ENCODE assay signal across 8 cellular contexts in the genomic region with DNA sequence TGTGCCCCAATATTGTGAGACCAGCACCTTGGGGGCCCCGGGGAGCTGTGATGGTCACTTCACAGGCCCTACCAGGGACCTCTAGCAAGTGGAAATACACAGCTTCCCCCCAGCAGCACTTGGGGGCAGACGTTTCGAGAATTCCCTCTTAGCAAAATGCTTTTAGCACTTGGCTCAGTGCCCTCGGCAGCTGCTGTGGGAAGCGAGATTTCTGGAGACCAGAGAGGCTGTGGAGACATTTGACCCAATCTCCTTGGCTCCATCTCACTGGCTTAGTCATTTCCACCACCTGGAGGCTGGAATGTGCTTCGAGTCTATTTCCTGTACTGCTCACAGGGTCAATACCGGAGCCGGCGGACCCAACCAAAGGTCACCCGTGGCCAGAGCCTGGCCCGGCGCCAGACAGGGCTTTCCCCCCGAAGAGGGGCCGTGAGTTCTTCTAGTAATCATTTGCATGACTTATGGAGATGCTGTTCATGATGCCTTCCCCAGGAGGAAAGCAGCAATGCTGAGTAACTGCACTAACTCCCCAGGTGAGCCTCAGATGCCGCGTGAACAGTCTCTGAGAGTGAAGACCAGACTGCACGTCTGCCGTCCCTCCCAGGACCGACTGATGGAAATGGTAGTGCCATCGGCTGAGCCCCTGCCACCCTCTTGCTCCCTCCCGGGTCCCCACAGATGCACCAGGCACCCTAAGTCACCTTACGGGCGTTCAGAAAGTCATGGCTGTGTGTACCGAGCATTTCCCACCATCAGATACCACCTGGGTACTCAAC. TPM values are rescaled to one million over a fixed set of nuclear protein-coding genes. Genes with fewer than 3 reads are reported as not detected.
DNase-seq lines count a peak whose midpoint lies in the region; ATAC-seq and TF ChIP-seq lines count a peak whose summit lies in the region.

No MANE protein-coding gene starts in this region.

- H3K4me1 ChIP-seq in Peyer's patch (peaks cover 0 to 11% (median 3%) of the 10 kb centered on the region in 4 donors), parathyroid adenoma (peaks cover 8% of the 10 kb centered on the region)

- H3K27me3 ChIP-seq in Peyer's patch (no peaks in the 10 kb centered on the region), parathyroid adenoma (ENCODE audit: control insufficient read depth, insufficient read depth, low read length) (no peaks in the 10 kb centered on the region)

- H2AFZ ChIP-seq in parathyroid adenoma, result no peak overlapping the region

- ATAC-seq in HG03565 (IDR thresholded peaks at IDR 0.05; ENCODE audit: unreplicated experiment) (no peak), HG03457 (IDR thresholded peaks at IDR 0.05; ENCODE audit: unreplicated experiment) (no peak)

- no peaks in the 10 kb centered on the region for H3K9me3 ChIP-seq in Peyer's patch
- no peaks in the 10 kb centered on the region for H3K9me3 ChIP-seq in parathyroid adenoma (ENCODE audit: control insufficient read depth, low read length)

- H3K4me2 ChIP-seq in parathyroid adenoma (ENCODE audit: low read length), result no peak overlapping the region

- H3K9ac ChIP-seq in parathyroid adenoma, result no peak overlapping the region

- H3K4me3 ChIP-seq in Peyer's patch, result no peak overlapping the region
- H3K4me3 ChIP-seq in fibroblast of pulmonary artery (replicated peaks; ENCODE audit: low read depth, low read length), result no peak overlapping the region
- no peak overlapping the region for H3K4me3 ChIP-seq in parathyroid adenoma (ENCODE audit: low read depth, low read length)

- H3K27ac ChIP-seq in Peyer's patch (peak overlapping the region; percentile 32 to 71 (median 40)), parathyroid adenoma (peak overlapping the region; percentile 77)

- no peak for TF ChIP-seq POLR2A in Peyer's patch (IDR thresholded peaks at IDR 0.05)

- H3K79me2 ChIP-seq in parathyroid adenoma, result no peaks in the 10 kb centered on the region

- H3K36me3 ChIP-seq in Peyer's patch (no peaks in the 10 kb centered on the region), parathyroid adenoma (ENCODE audit: control insufficient read depth, insufficient read depth, low read length) (no peaks in the 10 kb centered on the region)

- DNase-seq in GM04504 (ENCODE audit: low read depth) (peak; percentile 72), Peyer's patch (peak in 2 of 3 donors; percentile 51 to 71), fibroblast of pulmonary artery (ENCODE audit: low read depth) (peak; percentile 93), SKM-1 (lab: John Stamatoyannopoulos, UW; ENCODE audit: unreplicated experiment) (no peak), NCI-H526 treated with DMSO at 0.1 percent for 48 hours (lab: John Stamatoyannopoulos, UW) (no peak)

- TF ChIP-seq CTCF in Peyer's patch (IDR thresholded peaks at IDR 0.05) (peak in 3 of 6 experiments; percentile 36 to 44 (median 41)), fibroblast of pulmonary artery (IDR thresholded peaks at IDR 0.05; ENCODE audit: low read length, missing control alignments) (peak; percentile 38), parathyroid adenoma (IDR thresholded peaks at IDR 0.05) (peak; percentile 16)

RNA-seq across cellular contexts. Expression of gene C2CD2, which starts 4.4 kb away (rescaled TPM):
- 10 to 100 TPM in 3 of 4 donors, 1 to 10 TPM in 1; 6.7 to 22.3 (median 17.3) TPM for total RNA-seq in Peyer's patch

RNA-seq across cellular contexts. Expression of gene ZBTB21, which starts 52.0 kb away (rescaled TPM):
- 10 to 100 TPM in 2 of 4 donors, 1 to 10 TPM in 2; 6.1 to 20.4 (median 14.1) TPM for total RNA-seq in Peyer's patch

Comparison
In these comparisons a context has a peak if more than half of its experiments do, and no peak if none do; other contexts are left out.
1. DNase-seq: peak in GM04504 (single experiment), Peyer's patch (2 of 3) and fibroblast of pulmonary artery (single experiment); none in SKM-1 (single experiment) and NCI-H526 treated with DMSO at 0.1 percent for 48 hours (single experiment).